ENCODE assay signal across 1 cellular context in genomic region chr14:44369401-44370123, GRCh38.
TF ChIP-seq lines count a peak whose summit lies in the region.

No MANE protein-coding gene starts in this region.

TF ChIP-seq in GM23338, 12 proteins besides CTCF, POLR2A, EP300 and RAD21 (continued from another document):
- TF ChIP-seq, protein P1, sequence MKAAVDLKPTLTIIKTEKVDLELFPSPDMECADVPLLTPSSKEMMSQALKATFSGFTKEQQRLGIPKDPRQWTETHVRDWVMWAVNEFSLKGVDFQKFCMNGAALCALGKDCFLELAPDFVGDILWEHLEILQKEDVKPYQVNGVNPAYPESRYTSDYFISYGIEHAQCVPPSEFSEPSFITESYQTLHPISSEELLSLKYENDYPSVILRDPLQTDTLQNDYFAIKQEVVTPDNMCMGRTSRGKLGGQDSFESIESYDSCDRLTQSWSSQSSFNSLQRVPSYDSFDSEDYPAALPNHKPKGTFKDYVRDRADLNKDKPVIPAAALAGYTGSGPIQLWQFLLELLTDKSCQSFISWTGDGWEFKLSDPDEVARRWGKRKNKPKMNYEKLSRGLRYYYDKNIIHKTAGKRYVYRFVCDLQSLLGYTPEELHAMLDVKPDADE (IDR thresholded peaks at IDR 0.05) = no peak
- no peak for TF ChIP-seq JUNB (IDR thresholded peaks at IDR 0.05; ENCODE audit: unreplicated experiment)
- TF ChIP-seq ZNF114 (CRISPR knock-in tag; IDR thresholded peaks at IDR 0.05) = no peak
- no peak for TF ChIP-seq REST (IDR thresholded peaks at IDR 0.05; ENCODE audit: unreplicated experiment)
- no peak for TF ChIP-seq STAT1 (IDR thresholded peaks at IDR 0.05; ENCODE audit: unreplicated experiment)
- TF ChIP-seq EZH2phosphoT487 (IDR thresholded peaks at IDR 0.05; ENCODE audit: unreplicated experiment) = no peak
- TF ChIP-seq POLR2AphosphoS5 (IDR thresholded peaks at IDR 0.05; ENCODE audit: low read depth) = no peak
- TF ChIP-seq ZNF462 (CRISPR knock-in tag; IDR thresholded peaks at IDR 0.05) = no peak
